ENCODE assay signal across 14 cellular contexts in the genomic region with DNA sequence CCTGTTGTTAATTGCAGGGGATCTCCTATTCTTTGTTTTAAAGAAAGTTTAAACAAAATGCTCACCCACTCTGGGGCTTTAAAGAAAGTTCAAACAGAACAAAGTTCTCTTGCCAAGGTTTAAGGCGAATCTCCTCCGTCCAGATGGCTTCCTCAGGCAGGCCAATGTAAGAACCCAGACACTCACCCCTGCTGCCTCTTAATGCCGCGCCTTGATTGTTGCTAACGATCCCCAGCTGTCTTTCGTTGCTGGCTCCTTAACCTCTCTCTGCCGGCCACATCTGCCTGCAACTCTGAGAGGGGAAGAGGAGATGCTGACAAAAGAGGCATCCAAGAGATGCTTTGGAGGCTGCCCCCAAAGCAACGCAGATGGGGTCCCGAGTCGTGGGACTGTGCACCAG.
A peak's percentile ranks its signal among the peaks of the same experiment; 100 is the strongest.
DNase-seq lines count a peak whose midpoint lies in the region; ATAC-seq and TF ChIP-seq lines count a peak whose summit lies in the region.
"Had no signal": no experiment of that assay in that cellular context is flagged by ENCODE, and none has a peak within 500 bp of the region (broad histone marks: within the 10 kb centered on the region; RNA-seq: fewer than 3 reads in every experiment).

No MANE protein-coding gene starts in this region.

- H3K27ac ChIP-seq in hepatocyte = peak overlapping the region; percentile 10
- no peak overlapping the region for H3K27ac ChIP-seq in smooth muscle cell (ENCODE audit: low read depth)
- H3K27ac ChIP-seq in psoas muscle = no peak overlapping the region
- H3K27ac ChIP-seq: HL-60 had no signal

- H4K20me1 ChIP-seq in hepatocyte (ENCODE audit: insufficient read depth, poor library complexity, severe bottlenecking) (no peaks in the 10 kb centered on the region), smooth muscle cell (ENCODE audit: low read depth) (no peaks in the 10 kb centered on the region)

- H3K4me2 ChIP-seq in hepatocyte (no peak overlapping the region), smooth muscle cell (no peak overlapping the region)

- CTCF ChIA-PET in WTC11 (lab: Charles Lee) = no interaction called here

- no peak overlapping the region for H3K4me3 ChIP-seq in hepatocyte
- H3K4me3 ChIP-seq in smooth muscle cell = no peak overlapping the region
- no peak overlapping the region for H3K4me3 ChIP-seq in psoas muscle
- H3K4me3 ChIP-seq: skin epidermis had no signal

- H3K9me2 ChIP-seq in hepatocyte (replicated peaks; ENCODE audit: insufficient read depth) = no peaks in the 10 kb centered on the region

- no peaks in the 10 kb centered on the region for H3K79me2 ChIP-seq in hepatocyte
- no peaks in the 10 kb centered on the region for H3K79me2 ChIP-seq in smooth muscle cell (ENCODE audit: low read depth)

- H3K9me3 ChIP-seq in hepatocyte (ENCODE audit: low read depth) = no peaks in the 10 kb centered on the region
- no peaks in the 10 kb centered on the region for H3K9me3 ChIP-seq in smooth muscle cell (replicated peaks; ENCODE audit: low read depth)
- H3K9me3 ChIP-seq in psoas muscle = no peaks in the 10 kb centered on the region

- peaks cover 8% of the 10 kb centered on the region for H3K27me3 Mint-ChIP-seq in WTC11 (ENCODE audit: low read depth)

- peaks cover 6% of the 10 kb centered on the region for H3K36me3 Mint-ChIP-seq in WTC11
- H3K36me3 Mint-ChIP-seq: CD8-positive, alpha-beta memory T cell had no signal

- peaks cover 15% of the 10 kb centered on the region for H3K4me1 Mint-ChIP-seq in WTC11
- H3K4me1 Mint-ChIP-seq: CD8-positive, alpha-beta memory T cell had no signal

- no peak overlapping the region for H3K4me3 Mint-ChIP-seq in WTC11
- H3K4me3 Mint-ChIP-seq: CD8-positive, alpha-beta memory T cell had no signal

- ATAC-seq in WTC11 (peak; percentile 93), HG02981 (IDR thresholded peaks at IDR 0.05; ENCODE audit: unreplicated experiment) (no peak), psoas muscle (no peak)

- H3K36me3 ChIP-seq in hepatocyte (replicated peaks; ENCODE audit: insufficient read depth, low read depth) = no peaks in the 10 kb centered on the region
- H3K36me3 ChIP-seq in smooth muscle cell (ENCODE audit: low read depth) = no peaks in the 10 kb centered on the region
- H3K36me3 ChIP-seq in psoas muscle (ENCODE audit: insufficient read depth in 1 of 2, low read depth in 1 of 2) = no peaks in the 10 kb centered on the region

- no peaks in the 10 kb centered on the region for H3K4me1 ChIP-seq in hepatocyte (ENCODE audit: insufficient read depth)
- peaks cover 7% of the 10 kb centered on the region for H3K4me1 ChIP-seq in smooth muscle cell (ENCODE audit: low read depth)
- no peaks in the 10 kb centered on the region for H3K4me1 ChIP-seq in psoas muscle

- H3K27ac Mint-ChIP-seq in WTC11 = no peak overlapping the region

- no peaks in the 10 kb centered on the region for H3F3A ChIP-seq in smooth muscle cell (ENCODE audit: low read depth)

- TF ChIP-seq CTCF in WTC11 (IDR thresholded peaks at IDR 0.05) (no peak), hepatocyte (IDR thresholded peaks at IDR 0.05; ENCODE audit: poor library complexity) (no peak), smooth muscle cell (IDR thresholded peaks at IDR 0.05; ENCODE audit: borderline replicate concordance, insufficient read depth, poor library complexity, severe bottlenecking) (no peak), psoas muscle (IDR thresholded peaks at IDR 0.05) (no peak)

- DNase-seq in HCEC 1CT (peak; percentile 7), WTC11 (ENCODE audit: low spot score) (peak; percentile 21), hepatocyte (ENCODE audit: low spot score) (no peak), smooth muscle cell (lab: John Stamatoyannopoulos, UW; ENCODE audit: unreplicated experiment) (no peak), islet precursor cell (no peak), psoas muscle (no peak)
- DNase-seq: activated naive CD4-positive, alpha-beta T cell; CD8-positive, alpha-beta memory T cell; effector CD4-positive, alpha-beta T cell; left cardiac atrium; NCI-H1930 had no signal

- no peak overlapping the region for H3K9ac ChIP-seq in smooth muscle cell (ENCODE audit: low read depth)

- POLR2A ChIA-PET in WTC11 (lab: Charles Lee) = no interaction called here

- intact Hi-C loops in psoas muscle (cut with DNase I) = no loop called here

- H3K27me3 ChIP-seq in hepatocyte (no peaks in the 10 kb centered on the region), smooth muscle cell (ENCODE audit: low read depth) (no peaks in the 10 kb centered on the region), psoas muscle (ENCODE audit: insufficient read depth in 3 of 3, low read length in 2 of 3) (no peaks in the 10 kb centered on the region)

- 30% methylated on average over 10 of the region's 10 CpGs for WGBS in hepatocyte (ENCODE audit: low lambda C conversion rate, missing lambda C conversion rate)
- whole genome bisulfite sequencing in smooth muscle cell (ENCODE audit: low lambda C conversion rate) = 45% methylated on average over 10 of the region's 10 CpGs
- WGBS in psoas muscle, 3 donors = 16 to 33% (median 23%) methylated on average over 10 of the region's 10 CpGs

- peaks cover 5% of the 10 kb centered on the region for H3K9me3 Mint-ChIP-seq in WTC11
- H3K9me3 Mint-ChIP-seq: CD8-positive, alpha-beta memory T cell had no signal

- H2AFZ ChIP-seq in hepatocyte (no peak overlapping the region), smooth muscle cell (ENCODE audit: low read depth) (peak overlapping the region; percentile 69)

TF ChIP-seq in WTC11, 78 proteins besides CTCF, POLR2A, EP300 and RAD21 (continues in another document):
- TF ChIP-seq SMAD4 (CRISPR knock-in tag; IDR thresholded peaks at IDR 0.05) (no peak), SMAD3 (CRISPR knock-in tag; IDR thresholded peaks at IDR 0.05; ENCODE audit: borderline replicate concordance) (no peak), ZNF138 (CRISPR knock-in tag; conservative IDR thresholded peaks at IDR 0.05) (no peak), ZNF219 (CRISPR knock-in tag; IDR thresholded peaks at IDR 0.05; ENCODE audit: borderline replicate concordance) (no peak), ZNF121 (CRISPR knock-in tag; IDR thresholded peaks at IDR 0.05) (no peak), ZNF232 (CRISPR knock-in tag; IDR thresholded peaks at IDR 0.05) (no peak), FOXK1 (CRISPR knock-in tag; IDR thresholded peaks at IDR 0.05) (no peak)
- TF ChIP-seq, protein P1, sequence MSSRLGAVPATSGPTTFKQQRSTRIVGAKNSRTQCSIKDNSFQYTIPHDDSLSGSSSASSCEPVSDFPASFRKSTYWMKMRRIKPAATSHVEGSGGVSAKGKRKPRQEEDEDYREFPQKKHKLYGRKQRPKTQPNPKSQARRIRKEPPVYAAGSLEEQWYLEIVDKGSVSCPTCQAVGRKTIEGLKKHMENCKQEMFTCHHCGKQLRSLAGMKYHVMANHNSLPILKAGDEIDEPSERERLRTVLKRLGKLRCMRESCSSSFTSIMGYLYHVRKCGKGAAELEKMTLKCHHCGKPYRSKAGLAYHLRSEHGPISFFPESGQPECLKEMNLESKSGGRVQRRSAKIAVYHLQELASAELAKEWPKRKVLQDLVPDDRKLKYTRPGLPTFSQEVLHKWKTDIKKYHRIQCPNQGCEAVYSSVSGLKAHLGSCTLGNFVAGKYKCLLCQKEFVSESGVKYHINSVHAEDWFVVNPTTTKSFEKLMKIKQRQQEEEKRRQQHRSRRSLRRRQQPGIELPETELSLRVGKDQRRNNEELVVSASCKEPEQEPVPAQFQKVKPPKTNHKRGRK (CRISPR knock-in tag; IDR thresholded peaks at IDR 0.05; ENCODE audit: borderline replicate concordance) = no peak
- TF ChIP-seq, protein P2, sequence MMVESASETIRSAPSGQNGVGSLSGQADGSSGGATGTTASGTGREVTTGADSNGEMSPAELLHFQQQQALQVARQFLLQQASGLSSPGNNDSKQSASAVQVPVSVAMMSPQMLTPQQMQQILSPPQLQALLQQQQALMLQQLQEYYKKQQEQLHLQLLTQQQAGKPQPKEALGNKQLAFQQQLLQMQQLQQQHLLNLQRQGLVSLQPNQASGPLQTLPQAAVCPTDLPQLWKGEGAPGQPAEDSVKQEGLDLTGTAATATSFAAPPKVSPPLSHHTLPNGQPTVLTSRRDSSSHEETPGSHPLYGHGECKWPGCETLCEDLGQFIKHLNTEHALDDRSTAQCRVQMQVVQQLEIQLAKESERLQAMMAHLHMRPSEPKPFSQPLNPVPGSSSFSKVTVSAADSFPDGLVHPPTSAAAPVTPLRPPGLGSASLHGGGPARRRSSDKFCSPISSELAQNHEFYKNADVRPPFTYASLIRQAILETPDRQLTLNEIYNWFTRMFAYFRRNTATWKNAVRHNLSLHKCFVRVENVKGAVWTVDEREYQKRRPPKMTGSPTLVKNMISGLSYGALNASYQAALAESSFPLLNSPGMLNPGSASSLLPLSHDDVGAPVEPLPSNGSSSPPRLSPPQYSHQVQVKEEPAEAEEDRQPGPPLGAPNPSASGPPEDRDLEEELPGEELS (CRISPR knock-in tag; IDR thresholded peaks at IDR 0.05) = no peak
- TF ChIP-seq, protein P3, sequence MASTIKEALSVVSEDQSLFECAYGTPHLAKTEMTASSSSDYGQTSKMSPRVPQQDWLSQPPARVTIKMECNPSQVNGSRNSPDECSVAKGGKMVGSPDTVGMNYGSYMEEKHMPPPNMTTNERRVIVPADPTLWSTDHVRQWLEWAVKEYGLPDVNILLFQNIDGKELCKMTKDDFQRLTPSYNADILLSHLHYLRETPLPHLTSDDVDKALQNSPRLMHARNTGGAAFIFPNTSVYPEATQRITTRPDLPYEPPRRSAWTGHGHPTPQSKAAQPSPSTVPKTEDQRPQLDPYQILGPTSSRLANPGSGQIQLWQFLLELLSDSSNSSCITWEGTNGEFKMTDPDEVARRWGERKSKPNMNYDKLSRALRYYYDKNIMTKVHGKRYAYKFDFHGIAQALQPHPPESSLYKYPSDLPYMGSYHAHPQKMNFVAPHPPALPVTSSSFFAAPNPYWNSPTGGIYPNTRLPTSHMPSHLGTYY (CRISPR knock-in tag; IDR thresholded peaks at IDR 0.05) = no peak
- TF ChIP-seq, protein P4, sequence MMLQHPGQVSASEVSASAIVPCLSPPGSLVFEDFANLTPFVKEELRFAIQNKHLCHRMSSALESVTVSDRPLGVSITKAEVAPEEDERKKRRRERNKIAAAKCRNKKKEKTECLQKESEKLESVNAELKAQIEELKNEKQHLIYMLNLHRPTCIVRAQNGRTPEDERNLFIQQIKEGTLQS (CRISPR knock-in tag; conservative IDR thresholded peaks at IDR 0.05) = no peak

Comparison
In these comparisons a context has a peak if more than half of its experiments do, and no peak if none do; other contexts are left out.
1. DNase-seq: peak in HCEC 1CT (single experiment) and WTC11 (single experiment); none in hepatocyte (single experiment), smooth muscle cell (single experiment), islet precursor cell (single experiment) and psoas muscle (0 of 2).